12 cellular contexts compared by ENCODE assay signal in genomic region chr16:56481468-56482112, GRCh38. TPM values are rescaled to one million over a fixed set of nuclear protein-coding genes. Genes with fewer than 3 reads are reported as not detected.
DNase-seq lines count a peak whose midpoint lies in the region; ATAC-seq and TF ChIP-seq lines count a peak whose summit lies in the region.
"Had no signal": no experiment of that assay in that cellular context is flagged by ENCODE, and none has a peak within 500 bp of the region (broad histone marks: within the 10 kb centered on the region; RNA-seq: fewer than 3 reads in every experiment).

No MANE protein-coding gene starts in this region.

- DNase-seq in EH (ENCODE audit: low read depth) (peak; percentile 36), PC-3 (peak; percentile 2), kidney epithelial cell (ENCODE audit: low read depth) (peak; percentile 26), retina (no peak)
- DNase-seq in T-helper 2 cell treated with Interferon-gamma antibody and Interleukin-4, amounts not matched to agents 5 μg/mL and 100 μg/mL, for 36 hours (ENCODE audit: low spot score): no peak
- DNase-seq in central memory CD4-positive, alpha-beta T cell: no peak
- DNase-seq: activated CD8-positive, alpha-beta memory T cell treated with anti-CD3 and anti-CD28 coated beads, Interleukin-2, amount 10 ng/mL, durations not matched to agents 7 days and 5 days; cerebellar nuclear complex; left cardiac atrium; NCI-H1694 had no signal

- no peak overlapping the region for H3K27ac ChIP-seq in PC-3 (ENCODE audit: low read length)
- H3K27ac ChIP-seq: neural progenitor cell, thoracic aorta had no signal

- no peaks in the 10 kb centered on the region for H3K9me2 ChIP-seq in PC-3 (replicated peaks; ENCODE audit: low read length)

- no peak overlapping the region for H3K4me3 Mint-ChIP-seq in T-helper 2 cell treated with Interferon-gamma antibody and Interleukin-4, amounts not matched to agents 5 μg/mL and 100 μg/mL, for 36 hours
- H3K4me3 Mint-ChIP-seq: activated CD8-positive, alpha-beta memory T cell treated with anti-CD3 and anti-CD28 coated beads, Interleukin-2, amount 10 ng/mL, durations not matched to agents 7 days and 5 days; neural progenitor cell had no signal

- no TSS peak for BruUV-seq in PC-3 (replicated peaks; lab: Mats Ljungman, UMichigan)

- intact Hi-C loops in PC-3 (cut with micrococcal nuclease): no loop called here

- H4K20me1 ChIP-seq in PC-3 (ENCODE audit: low read length): no peaks in the 10 kb centered on the region

- H3K79me2 ChIP-seq in PC-3 (ENCODE audit: low read length): no peaks in the 10 kb centered on the region

- H3K4me2 ChIP-seq in PC-3 (ENCODE audit: low read length): no peak overlapping the region
- H3K4me2 ChIP-seq: neural progenitor cell had no signal

- H3K27me3 ChIP-seq in PC-3 (ENCODE audit: low read length): no peaks in the 10 kb centered on the region
- no peaks in the 10 kb centered on the region for H3K27me3 ChIP-seq in kidney epithelial cell (ENCODE audit: control insufficient read depth, insufficient read depth, low read length)
- H3K27me3 ChIP-seq: neural progenitor cell had no signal

- ATAC-seq in PC-3: peak; percentile 41; the same call in 1 of the 2 replicates
- ATAC-seq: activated CD8-positive, alpha-beta memory T cell treated with anti-CD3 and anti-CD28 coated beads, Interleukin-2, amount 10 ng/mL, durations not matched to agents 7 days and 5 days had no signal

- no peak overlapping the region for H3K27ac Mint-ChIP-seq in T-helper 2 cell treated with Interferon-gamma antibody and Interleukin-4, amounts not matched to agents 5 μg/mL and 100 μg/mL, for 36 hours
- H3K27ac Mint-ChIP-seq: activated CD8-positive, alpha-beta memory T cell treated with anti-CD3 and anti-CD28 coated beads, Interleukin-2, amount 10 ng/mL, durations not matched to agents 7 days and 5 days; neural progenitor cell had no signal

- H3K9ac ChIP-seq in PC-3 (ENCODE audit: low read length): no peak overlapping the region
- H3K9ac ChIP-seq: neural progenitor cell had no signal

- H3K4me1 ChIP-seq in PC-3 (ENCODE audit: insufficient read depth, low read length): peaks cover 10% of the 10 kb centered on the region
- H3K4me1 ChIP-seq: neural progenitor cell had no signal

- no peaks in the 10 kb centered on the region for H3K9me3 ChIP-seq in PC-3 (ENCODE audit: low read length)
- H3K9me3 ChIP-seq: thoracic aorta had no signal

- TF ChIP-seq CTCF in PC-3 (conservative IDR thresholded peaks at IDR 0.05; ENCODE audit: low read depth, low read length) (no peak), kidney epithelial cell (IDR thresholded peaks at IDR 0.05; ENCODE audit: insufficient read depth, low read length, poor library complexity, severe bottlenecking) (no peak)

- H3K36me3 ChIP-seq in PC-3 (ENCODE audit: low read depth, low read length): peaks cover 18% of the 10 kb centered on the region
- peaks cover 1% of the 10 kb centered on the region for H3K36me3 ChIP-seq in kidney epithelial cell (ENCODE audit: control insufficient read depth, insufficient read depth, low read length)
- H3K36me3 ChIP-seq: neural progenitor cell had no signal

- CTCF ChIA-PET in PC-3 (lab: Charles Lee): no interaction called here

- no peaks in the 10 kb centered on the region for H3K27me3 Mint-ChIP-seq in T-helper 2 cell treated with Interferon-gamma antibody and Interleukin-4, amounts not matched to agents 5 μg/mL and 100 μg/mL, for 36 hours (ENCODE audit: low read depth)
- H3K27me3 Mint-ChIP-seq: activated CD8-positive, alpha-beta memory T cell treated with anti-CD3 and anti-CD28 coated beads, Interleukin-2, amount 10 ng/mL, durations not matched to agents 7 days and 5 days had no signal

- POLR2A ChIA-PET in PC-3 (lab: Charles Lee; ENCODE audit: unreplicated experiment): no interaction called here

- H3F3A ChIP-seq in PC-3 (ENCODE audit: low read length, unreplicated experiment): no peaks in the 10 kb centered on the region

- no peak overlapping the region for H2AFZ ChIP-seq in PC-3 (ENCODE audit: low read length)
- H2AFZ ChIP-seq: neural progenitor cell had no signal

- H3K4me1 Mint-ChIP-seq in T-helper 2 cell treated with Interferon-gamma antibody and Interleukin-4, amounts not matched to agents 5 μg/mL and 100 μg/mL, for 36 hours (ENCODE audit: low read depth): peaks cover 7% of the 10 kb centered on the region
- H3K4me1 Mint-ChIP-seq: neural progenitor cell had no signal

- H3K4me3 ChIP-seq in PC-3 (ENCODE audit: low read length) (no peak overlapping the region), kidney epithelial cell (ENCODE audit: low read depth, low read length) (no peak overlapping the region)
- H3K4me3 ChIP-seq: neural progenitor cell, thoracic aorta had no signal

- no peaks in the 10 kb centered on the region for H3K9me3 Mint-ChIP-seq in T-helper 2 cell treated with Interferon-gamma antibody and Interleukin-4, amounts not matched to agents 5 μg/mL and 100 μg/mL, for 36 hours
- H3K9me3 Mint-ChIP-seq: neural progenitor cell had no signal

- H3K36me3 Mint-ChIP-seq in T-helper 2 cell treated with Interferon-gamma antibody and Interleukin-4, amounts not matched to agents 5 μg/mL and 100 μg/mL, for 36 hours (ENCODE audit: low read depth): peaks cover 23% of the 10 kb centered on the region

RNA-seq across cellular contexts. Expression of gene OGFOD1, which starts 30.2 kb away (rescaled TPM):
- total RNA-seq in PC-3 (2014; rRNA removed) (46.4 and 55.5 TPM in 2 replicates), kidney epithelial cell (41.3 and 75.8 TPM in 2 replicates)

RNA-seq across cellular contexts. Expression of gene NUDT21, which starts 30.5 kb away (rescaled TPM):
- total RNA-seq in PC-3 (2014; rRNA removed) (44.5 and 109 TPM in 2 replicates), kidney epithelial cell (59.8 and 89.7 TPM in 2 replicates)

RNA-seq across cellular contexts. Expression of gene BBS2, which starts 38.2 kb away (rescaled TPM):
- total RNA-seq in PC-3 (2014; rRNA removed) (17.6 and 19.2 TPM in 2 replicates), kidney epithelial cell (27.9 and 34.2 TPM in 2 replicates)

RNA-seq across cellular contexts. Expression of gene AMFR, which starts 56.2 kb away (rescaled TPM):
- total RNA-seq in PC-3 (2014; rRNA removed) (98.9 and 107 TPM in 2 replicates), kidney epithelial cell (131 and 133 TPM in 2 replicates)

Comparison
In these comparisons a context has a peak if more than half of its experiments do, and no peak if none do; other contexts are left out.
1. DNase-seq: peak in EH (single experiment), PC-3 (single experiment) and kidney epithelial cell (single experiment); none in T-helper 2 cell treated with Interferon-gamma antibody and Interleukin-4, amounts not matched to agents 5 μg/mL and 100 μg/mL, for 36 hours (single experiment), retina (single experiment) and central memory CD4-positive, alpha-beta T cell (single experiment).